In the genomic region with DNA sequence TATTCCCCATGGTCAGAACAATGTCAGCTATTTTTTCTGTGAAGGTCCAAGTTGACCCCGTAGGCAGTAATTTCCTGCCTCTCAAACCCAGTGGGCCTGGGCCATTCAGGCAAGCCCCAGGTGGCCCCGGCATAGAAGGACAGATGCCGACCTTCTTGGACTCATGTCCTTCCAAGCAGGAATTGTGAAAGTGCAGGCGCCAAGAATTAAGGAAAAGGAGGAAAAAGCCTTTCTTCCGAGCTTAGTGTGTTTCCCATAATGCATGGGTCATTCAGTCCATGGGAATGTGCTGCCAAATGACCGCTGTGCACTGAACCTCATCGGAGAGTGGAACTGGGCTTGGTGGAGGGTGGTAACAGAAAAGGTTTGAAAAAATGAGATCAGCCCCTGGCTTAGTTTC, we compare ENCODE assay signal across 1 cellular context.
TF ChIP-seq lines count a peak whose summit lies in the region.

No MANE protein-coding gene starts in this region.

TF ChIP-seq in IMR-90, 13 proteins besides CTCF, POLR2A, EP300 and RAD21:
- no peak for TF ChIP-seq MXI1 (IDR thresholded peaks at IDR 0.05; ENCODE audit: borderline replicate concordance, low read depth, low read length)
- no peak for TF ChIP-seq CEBPB (IDR thresholded peaks at IDR 0.05; ENCODE audit: low read depth, low read length)
- TF ChIP-seq, protein P1, sequence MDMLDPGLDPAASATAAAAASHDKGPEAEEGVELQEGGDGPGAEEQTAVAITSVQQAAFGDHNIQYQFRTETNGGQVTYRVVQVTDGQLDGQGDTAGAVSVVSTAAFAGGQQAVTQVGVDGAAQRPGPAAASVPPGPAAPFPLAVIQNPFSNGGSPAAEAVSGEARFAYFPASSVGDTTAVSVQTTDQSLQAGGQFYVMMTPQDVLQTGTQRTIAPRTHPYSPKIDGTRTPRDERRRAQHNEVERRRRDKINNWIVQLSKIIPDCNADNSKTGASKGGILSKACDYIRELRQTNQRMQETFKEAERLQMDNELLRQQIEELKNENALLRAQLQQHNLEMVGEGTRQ (IDR thresholded peaks at IDR 0.05; ENCODE audit: low read depth, low read length): no peak
- no peak for TF ChIP-seq MAFK (IDR thresholded peaks at IDR 0.05; ENCODE audit: low read depth, low read length)
- TF ChIP-seq, protein P2, sequence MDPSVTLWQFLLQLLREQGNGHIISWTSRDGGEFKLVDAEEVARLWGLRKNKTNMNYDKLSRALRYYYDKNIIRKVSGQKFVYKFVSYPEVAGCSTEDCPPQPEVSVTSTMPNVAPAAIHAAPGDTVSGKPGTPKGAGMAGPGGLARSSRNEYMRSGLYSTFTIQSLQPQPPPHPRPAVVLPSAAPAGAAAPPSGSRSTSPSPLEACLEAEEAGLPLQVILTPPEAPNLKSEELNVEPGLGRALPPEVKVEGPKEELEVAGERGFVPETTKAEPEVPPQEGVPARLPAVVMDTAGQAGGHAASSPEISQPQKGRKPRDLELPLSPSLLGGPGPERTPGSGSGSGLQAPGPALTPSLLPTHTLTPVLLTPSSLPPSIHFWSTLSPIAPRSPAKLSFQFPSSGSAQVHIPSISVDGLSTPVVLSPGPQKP (IDR thresholded peaks at IDR 0.05; ENCODE audit: borderline replicate concordance, low read depth, low read length): no peak
- no peak for TF ChIP-seq MAZ (IDR thresholded peaks at IDR 0.05; ENCODE audit: borderline replicate concordance, low read depth, low read length)
- TF ChIP-seq BHLHE40 (IDR thresholded peaks at IDR 0.05; ENCODE audit: low read depth, low read length): no peak
- no peak for TF ChIP-seq CHD1 (IDR thresholded peaks at IDR 0.05; ENCODE audit: low read depth, low read length)
- no peak for TF ChIP-seq FOS (IDR thresholded peaks at IDR 0.05; ENCODE audit: low read depth, low read length)
- TF ChIP-seq SMC3 (IDR thresholded peaks at IDR 0.05; ENCODE audit: low read depth, low read length): no peak
- TF ChIP-seq RCOR1 (IDR thresholded peaks at IDR 0.05; ENCODE audit: insufficient replicate concordance, low read length): no peak
- no peak for TF ChIP-seq RFX5 (IDR thresholded peaks at IDR 0.05; ENCODE audit: low read depth, low read length)
- TF ChIP-seq NFE2L2 (IDR thresholded peaks at IDR 0.05; ENCODE audit: low read depth, low read length): no peak
